9 cellular contexts compared by ENCODE assay signal in genomic region chr15:85749261-85750151, GRCh38. TPM values are rescaled to one million over a fixed set of nuclear protein-coding genes. Genes with fewer than 3 reads are reported as not detected.
DNase-seq lines count a peak whose midpoint lies in the region; ATAC-seq and TF ChIP-seq lines count a peak whose summit lies in the region.
"Had no signal": no experiment of that assay in that cellular context is flagged by ENCODE, and none has a peak within 500 bp of the region (broad histone marks: within the 10 kb centered on the region; RNA-seq: fewer than 3 reads in every experiment).

No MANE protein-coding gene starts in this region.

- H3K4me3 Mint-ChIP-seq in activated CD4-positive, alpha-beta memory T cell treated with anti-CD3 and anti-CD28 coated beads for 36 hours, result no peak overlapping the region
- H3K4me3 Mint-ChIP-seq in activated CD4-positive, alpha-beta memory T cell treated with anti-CD3 and anti-CD28 coated beads, Interleukin-2, amount 10 ng/mL, durations not matched to agents 7 days and 5 days, result no peak overlapping the region
- H3K4me3 Mint-ChIP-seq in endothelial cell (ENCODE audit: unreplicated experiment), result no peak overlapping the region
- no peak overlapping the region for H3K4me3 Mint-ChIP-seq in activated CD8-positive, alpha-beta memory T cell treated with anti-CD3 and anti-CD28 coated beads, Interleukin-2, amount 10 ng/mL, durations not matched to agents 7 days and 5 days

- no peaks in the 10 kb centered on the region for H3K27me3 Mint-ChIP-seq in activated CD4-positive, alpha-beta memory T cell treated with anti-CD3 and anti-CD28 coated beads for 36 hours
- H3K27me3 Mint-ChIP-seq in activated CD4-positive, alpha-beta memory T cell treated with anti-CD3 and anti-CD28 coated beads, Interleukin-2, amount 10 ng/mL, durations not matched to agents 7 days and 5 days, result no peaks in the 10 kb centered on the region
- peaks cover 39% of the 10 kb centered on the region for H3K27me3 Mint-ChIP-seq in endothelial cell (ENCODE audit: unreplicated experiment)
- no peaks in the 10 kb centered on the region for H3K27me3 Mint-ChIP-seq in activated CD8-positive, alpha-beta memory T cell treated with anti-CD3 and anti-CD28 coated beads, Interleukin-2, amount 10 ng/mL, durations not matched to agents 7 days and 5 days

- peaks cover 28 to 39% (median 30%) of the 10 kb centered on the region in 3 donors for H3K36me3 ChIP-seq in tibial artery

- DNase-seq in activated CD4-positive, alpha-beta memory T cell treated with anti-CD3 and anti-CD28 coated beads for 36 hours, result peak; percentile 8
- no peak for DNase-seq in activated CD4-positive, alpha-beta memory T cell treated with anti-CD3 and anti-CD28 coated beads, Interleukin-2, amount 10 ng/mL, durations not matched to agents 7 days and 5 days
- DNase-seq in endothelial cell (ENCODE audit: low spot score), result no peak
- peak; percentile 87 for DNase-seq in myocyte (ENCODE audit: low read depth)
- DNase-seq in tibial artery, result peak; percentile 73 to 74
- DNase-seq in activated CD8-positive, alpha-beta memory T cell treated with anti-CD3 and anti-CD28 coated beads, Interleukin-2, amount 10 ng/mL, durations not matched to agents 7 days and 5 days, result no peak
- DNase-seq in ureter (ENCODE audit: low spot score), result no peak
- DNase-seq: activated CD8-positive, alpha-beta memory T cell treated with anti-CD3 and anti-CD28 coated beads, Interleukin-2, amount 50 U/mL, for 48 hours had no signal

- TF ChIP-seq CTCF in endothelial cell (IDR thresholded peaks at IDR 0.05; ENCODE audit: unreplicated experiment) (no peak), tibial artery (IDR thresholded peaks at IDR 0.05) (no peak)

- peak overlapping the region; percentile 41 to 46 for H3K4me3 ChIP-seq in tibial artery

- H3K27me3 ChIP-seq in tibial artery, result no peaks in the 10 kb centered on the region

- CTCF ChIA-PET in activated CD4-positive, alpha-beta memory T cell treated with anti-CD3 and anti-CD28 coated beads for 36 hours (lab: Charles Lee), result interaction anchor here (1.0 kb wide), 2 partner anchors 49 to 453 kb away, joined by 3 read pairs; no protein-coding TSS in a partner anchor
- CTCF ChIA-PET in activated CD4-positive, alpha-beta memory T cell treated with anti-CD3 and anti-CD28 coated beads, Interleukin-2, amount 10 ng/mL, durations not matched to agents 7 days and 5 days (lab: Charles Lee), result interaction anchor here (0.6 to 1.1 kb wide), 2 partner anchors 17 to 20 kb away, joined by 3 read pairs; no protein-coding TSS in a partner anchor
- CTCF ChIA-PET in activated CD8-positive, alpha-beta memory T cell treated with anti-CD3 and anti-CD28 coated beads, Interleukin-2, amount 10 ng/mL, durations not matched to agents 7 days and 5 days (lab: Charles Lee), result interaction anchor here (0.7 kb wide), 1 partner anchor 9 kb away, joined by 3 read pairs; no protein-coding TSS in a partner anchor

- peaks cover 0 to 39% (median 31%) of the 10 kb centered on the region in 4 donors for H3K4me1 ChIP-seq in tibial artery

- H3K27ac Mint-ChIP-seq in activated CD4-positive, alpha-beta memory T cell treated with anti-CD3 and anti-CD28 coated beads for 36 hours, result peak overlapping the region; percentile 11
- no peak overlapping the region for H3K27ac Mint-ChIP-seq in activated CD4-positive, alpha-beta memory T cell treated with anti-CD3 and anti-CD28 coated beads, Interleukin-2, amount 10 ng/mL, durations not matched to agents 7 days and 5 days
- peak overlapping the region; percentile 83 for H3K27ac Mint-ChIP-seq in endothelial cell (ENCODE audit: unreplicated experiment)
- H3K27ac Mint-ChIP-seq in activated CD8-positive, alpha-beta memory T cell treated with anti-CD3 and anti-CD28 coated beads, Interleukin-2, amount 10 ng/mL, durations not matched to agents 7 days and 5 days, result no peak overlapping the region

- H3K27ac ChIP-seq in tibial artery, result peak overlapping the region; percentile 73 to 74

- ATAC-seq in activated CD8-positive, alpha-beta memory T cell treated with anti-CD3 and anti-CD28 coated beads, Interleukin-2, amount 10 ng/mL, durations not matched to agents 7 days and 5 days, result no peak
- no peak for ATAC-seq in HG02870 (IDR thresholded peaks at IDR 0.05; ENCODE audit: unreplicated experiment)

- intact Hi-C loops in activated CD4-positive, alpha-beta memory T cell treated with anti-CD3 and anti-CD28 coated beads for 36 hours (cut with micrococcal nuclease), result no loop called here
- intact Hi-C loops in tibial artery (cut with DNase I; ENCODE audit: low total_unique reads), result loop anchor here (5.0 kb wide), 1 partner anchor 38 kb away; no protein-coding TSS in a partner anchor

- POLR2A ChIA-PET in activated CD4-positive, alpha-beta memory T cell treated with anti-CD3 and anti-CD28 coated beads for 36 hours (lab: Charles Lee), result interaction anchor here (0.6 to 0.9 kb wide), 2 partner anchors 11 to 1072 kb away, joined by 3 to 4 read pairs; no protein-coding TSS in a partner anchor
- POLR2A ChIA-PET in activated CD4-positive, alpha-beta memory T cell treated with anti-CD3 and anti-CD28 coated beads, Interleukin-2, amount 10 ng/mL, durations not matched to agents 7 days and 5 days (lab: Charles Lee), result no interaction called here

- H3K4me1 Mint-ChIP-seq in activated CD4-positive, alpha-beta memory T cell treated with anti-CD3 and anti-CD28 coated beads for 36 hours (ENCODE audit: low read depth), result peaks cover 18% of the 10 kb centered on the region
- peaks cover 2% of the 10 kb centered on the region for H3K4me1 Mint-ChIP-seq in activated CD4-positive, alpha-beta memory T cell treated with anti-CD3 and anti-CD28 coated beads, Interleukin-2, amount 10 ng/mL, durations not matched to agents 7 days and 5 days
- H3K4me1 Mint-ChIP-seq in endothelial cell (ENCODE audit: unreplicated experiment), result peaks cover 46% of the 10 kb centered on the region
- peaks cover 14% of the 10 kb centered on the region for H3K4me1 Mint-ChIP-seq in activated CD8-positive, alpha-beta memory T cell treated with anti-CD3 and anti-CD28 coated beads, Interleukin-2, amount 10 ng/mL, durations not matched to agents 7 days and 5 days

- no peaks in the 10 kb centered on the region for H3K9me3 Mint-ChIP-seq in activated CD4-positive, alpha-beta memory T cell treated with anti-CD3 and anti-CD28 coated beads for 36 hours
- H3K9me3 Mint-ChIP-seq in activated CD4-positive, alpha-beta memory T cell treated with anti-CD3 and anti-CD28 coated beads, Interleukin-2, amount 10 ng/mL, durations not matched to agents 7 days and 5 days, result no peaks in the 10 kb centered on the region
- H3K9me3 Mint-ChIP-seq in endothelial cell (ENCODE audit: unreplicated experiment), result no peaks in the 10 kb centered on the region
- no peaks in the 10 kb centered on the region for H3K9me3 Mint-ChIP-seq in activated CD8-positive, alpha-beta memory T cell treated with anti-CD3 and anti-CD28 coated beads, Interleukin-2, amount 10 ng/mL, durations not matched to agents 7 days and 5 days (ENCODE audit: low read depth)

- no peaks in the 10 kb centered on the region for H3K9me3 ChIP-seq in tibial artery

- H3K36me3 Mint-ChIP-seq in activated CD4-positive, alpha-beta memory T cell treated with anti-CD3 and anti-CD28 coated beads for 36 hours, result peaks cover 30% of the 10 kb centered on the region
- peaks cover 36% of the 10 kb centered on the region for H3K36me3 Mint-ChIP-seq in activated CD4-positive, alpha-beta memory T cell treated with anti-CD3 and anti-CD28 coated beads, Interleukin-2, amount 10 ng/mL, durations not matched to agents 7 days and 5 days (ENCODE audit: low read depth)
- peaks cover 44% of the 10 kb centered on the region for H3K36me3 Mint-ChIP-seq in endothelial cell (ENCODE audit: low read depth, unreplicated experiment)
- H3K36me3 Mint-ChIP-seq in activated CD8-positive, alpha-beta memory T cell treated with anti-CD3 and anti-CD28 coated beads, Interleukin-2, amount 10 ng/mL, durations not matched to agents 7 days and 5 days, result peaks cover 20% of the 10 kb centered on the region

RNA-seq across cellular contexts. Expression of gene KLHL25, which starts 45.2 kb away (rescaled TPM):
- 1 to 10 TPM; 5.3 to 5.7 TPM for total RNA-seq in activated CD4-positive, alpha-beta memory T cell treated with anti-CD3 and anti-CD28 coated beads for 36 hours
- total RNA-seq in activated CD4-positive, alpha-beta memory T cell treated with anti-CD3 and anti-CD28 coated beads, Interleukin-2, amount 10 ng/mL, durations not matched to agents 7 days and 5 days, result 1 to 10 TPM; 4.3 to 4.4 TPM
- total RNA-seq in endothelial cell (ENCODE audit: unreplicated experiment) (7.4 TPM), myocyte (4.5 and 6.6 TPM in 2 replicates), ureter (12.3 TPM)
- 3.7 TPM for polyA plus RNA-seq in myocyte (2012)
- total RNA-seq in activated CD8-positive, alpha-beta memory T cell treated with anti-CD3 and anti-CD28 coated beads, Interleukin-2, amount 10 ng/mL, durations not matched to agents 7 days and 5 days, result 1 to 10 TPM; 4.3 to 4.5 TPM

Comparison
In these comparisons a context has a peak if more than half of its experiments do, and no peak if none do; other contexts are left out.
1. DNase-seq: peak in activated CD4-positive, alpha-beta memory T cell treated with anti-CD3 and anti-CD28 coated beads for 36 hours (single experiment), myocyte (single experiment) and tibial artery (2 of 2); none in activated CD4-positive, alpha-beta memory T cell treated with anti-CD3 and anti-CD28 coated beads, Interleukin-2, amount 10 ng/mL, durations not matched to agents 7 days and 5 days (single experiment), endothelial cell (single experiment), activated CD8-positive, alpha-beta memory T cell treated with anti-CD3 and anti-CD28 coated beads, Interleukin-2, amount 10 ng/mL, durations not matched to agents 7 days and 5 days (single experiment) and ureter (single experiment).
2. H3K27ac Mint-ChIP-seq: peak in activated CD4-positive, alpha-beta memory T cell treated with anti-CD3 and anti-CD28 coated beads for 36 hours (single experiment) and endothelial cell (single experiment); none in activated CD4-positive, alpha-beta memory T cell treated with anti-CD3 and anti-CD28 coated beads, Interleukin-2, amount 10 ng/mL, durations not matched to agents 7 days and 5 days (single experiment) and activated CD8-positive, alpha-beta memory T cell treated with anti-CD3 and anti-CD28 coated beads, Interleukin-2, amount 10 ng/mL, durations not matched to agents 7 days and 5 days (single experiment).